In genomic region chr1:12228979-12229378, GRCh38 we compare ENCODE assay signal across 21 cellular contexts. TPM values are rescaled to one million over a fixed set of nuclear protein-coding genes. Genes with fewer than 3 reads are reported as not detected.
DNase-seq lines count a peak whose midpoint lies in the region; ATAC-seq and TF ChIP-seq lines count a peak whose summit lies in the region.
"Had no signal": no experiment of that assay in that cellular context is flagged by ENCODE, and none has a peak within 500 bp of the region (broad histone marks: within the 10 kb centered on the region; RNA-seq: fewer than 3 reads in every experiment).

No MANE protein-coding gene starts in this region.

- peaks cover 25% of the 10 kb centered on the region for H3K79me2 ChIP-seq in neural progenitor cell (ENCODE audit: low read depth)

- H4K20me1 ChIP-seq in neural progenitor cell (ENCODE audit: low read depth): peaks cover 17% of the 10 kb centered on the region

- peak overlapping the region; percentile 70 for H3K4me3 Mint-ChIP-seq in activated T-cell treated with anti-CD3 and anti-CD28 coated beads, Interleukin-2, amount 50 U/mL, for 4 hours
- H3K4me3 Mint-ChIP-seq in T-cell (peak overlapping the region; percentile 68 to 77 (median 75)), neural progenitor cell (peak overlapping the region; percentile 83)
- H3K4me3 Mint-ChIP-seq in central memory CD8-positive, alpha-beta T cell: peak overlapping the region; percentile 87

- peaks cover 4% of the 10 kb centered on the region for H3F3A ChIP-seq in neural progenitor cell (ENCODE audit: low read depth)

- no peaks in the 10 kb centered on the region for H3K36me3 Mint-ChIP-seq in activated T-cell treated with anti-CD3 and anti-CD28 coated beads, Interleukin-2, amount 50 U/mL, for 4 hours (ENCODE audit: insufficient read depth)
- H3K36me3 Mint-ChIP-seq in T-cell: no peaks in the 10 kb centered on the region
- H3K36me3 Mint-ChIP-seq in central memory CD8-positive, alpha-beta T cell (ENCODE audit: insufficient read depth): peaks cover 11% of the 10 kb centered on the region
- no peaks in the 10 kb centered on the region for H3K36me3 Mint-ChIP-seq in neural progenitor cell

- no peak overlapping the region for H3K4me3 ChIP-seq in neural progenitor cell
- H3K4me3 ChIP-seq: GM12878 had no signal

- H3K4me2 ChIP-seq in neural progenitor cell: no peak overlapping the region

- no peak overlapping the region for H2AFZ ChIP-seq in neural progenitor cell (replicated peaks)

- H3K9ac ChIP-seq in neural progenitor cell: no peak overlapping the region

- H3K36me3 ChIP-seq in neural progenitor cell: no peaks in the 10 kb centered on the region
- H3K36me3 ChIP-seq: thoracic aorta, WERI-Rb-1 had no signal

- H3K9me3 Mint-ChIP-seq in activated T-cell treated with anti-CD3 and anti-CD28 coated beads, Interleukin-2, amount 50 U/mL, for 4 hours: no peaks in the 10 kb centered on the region
- H3K9me3 Mint-ChIP-seq in T-cell: no peaks in the 10 kb centered on the region
- H3K9me3 Mint-ChIP-seq in central memory CD8-positive, alpha-beta T cell: no peaks in the 10 kb centered on the region
- H3K9me3 Mint-ChIP-seq in neural progenitor cell: peaks cover 6% of the 10 kb centered on the region
- H3K9me3 Mint-ChIP-seq: activated T-helper 2 cell treated with anti-CD3 and anti-CD28 coated beads, Interferon-gamma antibody, Interleukin-2, Interleukin-4, amounts not matched to agents 10 μg/mL and 5 μg/mL and 100 μg/mL, durations not matched to agents 14 hours and 24 hours and 36 hours had no signal

- ATAC-seq in activated T-cell treated with anti-CD3 and anti-CD28 coated beads, Interleukin-2, amount 50 U/mL, for 4 hours: no peak
- no peak for ATAC-seq in T-cell (replicated peaks in 1 of 4)
- no peak for ATAC-seq in central memory CD8-positive, alpha-beta T cell (replicated peaks; ENCODE audit: extremely low read depth, poor library complexity, severe bottlenecking)
- ATAC-seq in HG02870 (IDR thresholded peaks at IDR 0.05; ENCODE audit: unreplicated experiment): no peak

- peaks cover 4% of the 10 kb centered on the region for H3K4me1 ChIP-seq in neural progenitor cell

- H3K27me3 ChIP-seq in neural progenitor cell: no peaks in the 10 kb centered on the region
- H3K27me3 ChIP-seq: dorsolateral prefrontal cortex had no signal

- H3K27ac Mint-ChIP-seq in T-cell: peak overlapping the region in 1 of 2 donors; percentile 73
- H3K27ac Mint-ChIP-seq in central memory CD8-positive, alpha-beta T cell (ENCODE audit: low read depth): peak overlapping the region; percentile 88
- no peak overlapping the region for H3K27ac Mint-ChIP-seq in neural progenitor cell
- H3K27ac Mint-ChIP-seq: activated T-helper 2 cell treated with anti-CD3 and anti-CD28 coated beads, Interferon-gamma antibody, Interleukin-2, Interleukin-4, amounts not matched to agents 10 μg/mL and 5 μg/mL and 100 μg/mL, durations not matched to agents 14 hours and 24 hours and 36 hours had no signal

- no peaks in the 10 kb centered on the region for H3K27me3 Mint-ChIP-seq in activated T-cell treated with anti-CD3 and anti-CD28 coated beads, Interleukin-2, amount 50 U/mL, for 4 hours (ENCODE audit: low read depth)
- H3K27me3 Mint-ChIP-seq in T-cell: no peaks in the 10 kb centered on the region
- H3K27me3 Mint-ChIP-seq in central memory CD8-positive, alpha-beta T cell: no peaks in the 10 kb centered on the region
- H3K27me3 Mint-ChIP-seq in neural progenitor cell (ENCODE audit: insufficient read depth, low read depth): peaks cover 2% of the 10 kb centered on the region

- DNase-seq in activated T-cell treated with anti-CD3 and anti-CD28 coated beads, Interleukin-2, amount 50 U/mL, for 4 hours: no peak
- DNase-seq in activated T-cell treated with anti-CD3 and anti-CD28 coated beads for 4 hours (no peak), T-cell (no peak), neural progenitor cell (ENCODE audit: low spot score) (no peak), T1000 (lab: John Stamatoyannopoulos, UW) (no peak), NCI-H2171 (lab: John Stamatoyannopoulos, UW) (no peak)
- DNase-seq in central memory CD8-positive, alpha-beta T cell (ENCODE audit: low spot score in 2 of 2): no peak
- DNase-seq: activated CD4-positive, alpha-beta T cell treated with anti-CD3 and anti-CD28 coated beads, Interleukin-2, amount 50 U/mL, for 4 hours; amniotic stem cell; central memory CD4-positive, alpha-beta T cell; mesenchymal stem cell; psoas muscle; stimulated activated CD4-positive, alpha-beta T cell treated with anti-CD3 and anti-CD28 coated beads, Interleukin-1b, Interleukin-23, amount 100 ng/mL, for 48 hours; T-helper 1 cell; WERI-Rb-1 had no signal

- POLR2A ChIA-PET in T-cell (lab: Charles Lee): no interaction called here

- no peak overlapping the region for H3K27ac ChIP-seq in neural progenitor cell
- H3K27ac ChIP-seq: A549, thoracic aorta, WERI-Rb-1 had no signal

- no peak for TF ChIP-seq CTCF in neural progenitor cell (IDR thresholded peaks at IDR 0.05)

- H3K4me1 Mint-ChIP-seq in activated T-cell treated with anti-CD3 and anti-CD28 coated beads, Interleukin-2, amount 50 U/mL, for 4 hours (ENCODE audit: low read depth): peaks cover 20% of the 10 kb centered on the region
- H3K4me1 Mint-ChIP-seq in T-cell (peaks cover 12 to 21% (median 21%) of the 10 kb centered on the region in 3 donors), neural progenitor cell (peaks cover 9% of the 10 kb centered on the region)
- H3K4me1 Mint-ChIP-seq in central memory CD8-positive, alpha-beta T cell: peaks cover 13% of the 10 kb centered on the region

- H3K9me3 ChIP-seq in neural progenitor cell (ENCODE audit: low read depth): no peaks in the 10 kb centered on the region
- H3K9me3 ChIP-seq: A549, psoas muscle, thoracic aorta had no signal

- CTCF ChIA-PET in T-cell (lab: Charles Lee): interaction anchor here in 1 of 2 donors (0.8 to 0.9 kb wide), 2 partner anchors 46 to 249 kb away, joined by 4 read pairs; partner anchors contain the start of gene MFN2

RNA-seq across cellular contexts. Expression of gene VPS13D, which starts 0.9 kb away (rescaled TPM):
- 10 to 100 TPM; 24.0 to 26.6 (median 26.5) TPM for total RNA-seq in activated T-cell treated with anti-CD3 and anti-CD28 coated beads, Interleukin-2, amount 50 U/mL, for 4 hours
- total RNA-seq in T-cell: 10 to 100 TPM; 73.5 to 85.9 (median 75.8) TPM
- total RNA-seq in neural progenitor cell (ENCODE audit: low replicate concordance): 15.1 and 16.4 TPM in 2 replicates
